In the genomic region with DNA sequence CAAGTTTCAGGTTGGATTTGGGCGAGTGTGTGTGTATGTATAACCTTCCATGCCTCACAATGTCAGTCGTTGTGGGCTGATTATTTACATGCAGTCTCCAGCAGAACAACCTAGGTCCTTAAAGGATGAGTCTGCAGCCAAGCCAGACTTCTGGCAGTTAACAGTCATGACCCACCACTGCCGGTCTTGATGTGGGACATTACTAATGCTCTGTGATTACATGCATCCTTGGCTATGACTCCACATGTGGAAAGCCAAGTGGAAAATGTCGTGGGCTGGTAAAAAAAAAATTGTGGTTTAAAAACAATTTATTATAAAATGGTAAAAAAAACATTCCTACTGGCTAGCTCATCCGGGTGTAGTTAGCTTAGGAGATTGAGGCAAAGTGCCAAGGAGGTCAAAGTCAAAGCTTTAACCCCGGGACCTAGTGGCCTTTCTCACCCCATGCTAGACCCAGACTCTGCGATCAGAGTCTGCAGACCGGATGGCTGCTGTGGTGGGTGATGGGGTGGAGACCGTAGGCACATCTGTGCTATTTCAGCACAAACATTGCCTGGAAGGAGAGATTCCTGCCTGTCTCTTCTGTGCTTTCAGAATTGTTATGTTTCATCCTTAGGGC, we compare ENCODE assay signal across 8 cellular contexts. TPM values are rescaled to one million over a fixed set of nuclear protein-coding genes. Genes with fewer than 3 reads are reported as not detected.
DNase-seq lines count a peak whose midpoint lies in the region; FAIRE-seq and TF ChIP-seq lines count a peak whose summit lies in the region.

No MANE protein-coding gene starts in this region.

- CTCF ChIA-PET in CD8-positive, alpha-beta memory T cell (lab: Charles Lee), result no interaction called here

- no peak for TF ChIP-seq CTCF in Peyer's patch (IDR thresholded peaks at IDR 0.05)
- no peak for TF ChIP-seq CTCF in osteocyte (IDR thresholded peaks at IDR 0.05)
- no peak for TF ChIP-seq CTCF in D721Med (IDR thresholded peaks at IDR 0.05; ENCODE audit: insufficient read depth, missing control alignments)
- no peak for TF ChIP-seq CTCF in glutamatergic neuron (IDR thresholded peaks at IDR 0.05; ENCODE audit: partially characterized antibody, unreplicated experiment)

- no peak overlapping the region for H3K4me3 Mint-ChIP-seq in CD8-positive, alpha-beta memory T cell
- peak overlapping the region; percentile 30 for H3K4me3 Mint-ChIP-seq in osteocyte (ENCODE audit: unreplicated experiment)
- no peak overlapping the region for H3K4me3 Mint-ChIP-seq in glutamatergic neuron (ENCODE audit: unreplicated experiment)

- H3K27me3 Mint-ChIP-seq in CD8-positive, alpha-beta memory T cell, result peaks cover 3% of the 10 kb centered on the region in 2 donors
- H3K27me3 Mint-ChIP-seq in osteocyte (ENCODE audit: unreplicated experiment) (no peaks in the 10 kb centered on the region), glutamatergic neuron (ENCODE audit: unreplicated experiment) (no peaks in the 10 kb centered on the region)

- H3K4me1 ChIP-seq in CD8-positive, alpha-beta memory T cell (ENCODE audit: insufficient read depth, low read length), result peaks cover 25% of the 10 kb centered on the region
- H3K4me1 ChIP-seq in Peyer's patch (peaks cover 0 to 50% (median 15%) of the 10 kb centered on the region in 4 donors), esophagus (ENCODE audit: control insufficient read depth in 2 of 2, insufficient read depth in 2 of 2, low read length in 1 of 2) (peaks cover 0 to 1% of the 10 kb centered on the region in 2 donors)

- H3K9me3 ChIP-seq in CD8-positive, alpha-beta memory T cell (ENCODE audit: low read length), result no peaks in the 10 kb centered on the region
- H3K9me3 ChIP-seq in Peyer's patch (no peaks in the 10 kb centered on the region), esophagus (ENCODE audit: control insufficient read depth in 2 of 2, insufficient read depth in 1 of 2, low read depth in 1 of 2, low read length in 1 of 2) (no peaks in the 10 kb centered on the region)

- H3K36me3 Mint-ChIP-seq in CD8-positive, alpha-beta memory T cell, result peaks cover 0 to 3% (median 3%) of the 10 kb centered on the region in 3 donors
- H3K36me3 Mint-ChIP-seq in osteocyte (ENCODE audit: unreplicated experiment) (peaks cover 5% of the 10 kb centered on the region), glutamatergic neuron (ENCODE audit: unreplicated experiment) (no peaks in the 10 kb centered on the region)

- POLR2A ChIA-PET in CD8-positive, alpha-beta memory T cell (lab: Charles Lee), result no interaction called here

- no peak for FAIRE-seq in D721Med (lab: Jason Lieb, UNC)

- WGBS in esophagus, 2 donors, result 32 to 35% methylated on average over 9 of the region's 9 CpGs

- H3K4me3 ChIP-seq in CD8-positive, alpha-beta memory T cell (ENCODE audit: low read length), result no peak overlapping the region
- H3K4me3 ChIP-seq in Peyer's patch (no peak overlapping the region), esophagus (ENCODE audit: low read depth in 1 of 2, low read length in 2 of 2) (no peak overlapping the region)

- H3K27ac Mint-ChIP-seq in CD8-positive, alpha-beta memory T cell, result peak overlapping the region; percentile 37 to 91 (median 73)
- peak overlapping the region; percentile 93 for H3K27ac Mint-ChIP-seq in osteocyte (ENCODE audit: unreplicated experiment)
- no peak overlapping the region for H3K27ac Mint-ChIP-seq in glutamatergic neuron (ENCODE audit: unreplicated experiment)

- no peaks in the 10 kb centered on the region for H3K36me3 ChIP-seq in CD8-positive, alpha-beta memory T cell (ENCODE audit: insufficient read depth, low read length)
- H3K36me3 ChIP-seq in Peyer's patch, result no peaks in the 10 kb centered on the region
- no peaks in the 10 kb centered on the region for H3K36me3 ChIP-seq in esophagus (ENCODE audit: control insufficient read depth in 2 of 2, insufficient read depth in 2 of 2, low read length in 1 of 2)

- H3K27ac ChIP-seq in CD8-positive, alpha-beta memory T cell (ENCODE audit: low read depth, low read length), result no peak overlapping the region
- H3K27ac ChIP-seq in Peyer's patch, result peak overlapping the region; percentile 8 to 83 (median 69)
- H3K27ac ChIP-seq in esophagus (ENCODE audit: low read depth in 2 of 2, low read length in 1 of 2), result peak overlapping the region; percentile 58 to 71

- TF ChIP-seq POLR2A in Peyer's patch (IDR thresholded peaks at IDR 0.05), result no peak

- no peaks in the 10 kb centered on the region for H3K27me3 ChIP-seq in CD8-positive, alpha-beta memory T cell (ENCODE audit: insufficient read depth, low read length, poor library complexity, severe bottlenecking)
- H3K27me3 ChIP-seq in Peyer's patch, result no peaks in the 10 kb centered on the region
- H3K27me3 ChIP-seq in esophagus (ENCODE audit: control insufficient read depth in 1 of 2, insufficient read depth in 2 of 2, low read length in 2 of 2), result no peaks in the 10 kb centered on the region

- DNase-seq in CD8-positive, alpha-beta memory T cell, result no peak
- DNase-seq in Peyer's patch (peak in 1 of 3 donors; percentile 74), osteocyte (ENCODE audit: extremely low spot score, unreplicated experiment) (no peak), NCI-H345 (lab: John Stamatoyannopoulos, UW) (no peak), D721Med (ENCODE audit: insufficient read length, low spot score) (no peak), glutamatergic neuron (no peak), HUDEP-2 (lab: John Stamatoyannopoulos, UW; ENCODE audit: unreplicated experiment in 76 of 76) (no peak)

- H3K4me1 Mint-ChIP-seq in CD8-positive, alpha-beta memory T cell, result peaks cover 33 to 48% (median 41%) of the 10 kb centered on the region in 3 donors
- H3K4me1 Mint-ChIP-seq in osteocyte (ENCODE audit: unreplicated experiment) (peaks cover 48% of the 10 kb centered on the region), glutamatergic neuron (ENCODE audit: low read depth, unreplicated experiment) (peaks cover 2% of the 10 kb centered on the region)

- no peaks in the 10 kb centered on the region for H3K9me3 Mint-ChIP-seq in CD8-positive, alpha-beta memory T cell
- no peaks in the 10 kb centered on the region for H3K9me3 Mint-ChIP-seq in osteocyte (ENCODE audit: unreplicated experiment)
- no peaks in the 10 kb centered on the region for H3K9me3 Mint-ChIP-seq in glutamatergic neuron (ENCODE audit: unreplicated experiment)

RNA-seq across cellular contexts. Expression of a gene that starts 6.8 kb away (rescaled TPM):
- not detected for total RNA-seq in CD8-positive, alpha-beta memory T cell
- not detected for polyA plus RNA-seq in CD8-positive, alpha-beta memory T cell
- total RNA-seq in Peyer's patch (100 to 1,000 TPM in 2 of 4 donors, 10 to 100 TPM in 2; 11.6 to 225 (median 84.9) TPM), osteocyte (2.4 and 2.8 TPM in 2 replicates), glutamatergic neuron (ENCODE audit: unreplicated experiment) (1.7 TPM)
- 1 to 10 TPM in 1 of 2 donors, under 1 TPM in 1; 0.96 to 3.0 TPM for polyA plus RNA-seq in esophagus

RNA-seq across cellular contexts. Expression of a gene that starts 53.0 kb away (rescaled TPM):
- total RNA-seq in CD8-positive, alpha-beta memory T cell, result 1 to 10 TPM; 4.7 to 5.3 TPM
- 10.7 TPM for polyA plus RNA-seq in CD8-positive, alpha-beta memory T cell
- total RNA-seq in Peyer's patch, result 10 to 100 TPM; 18.2 to 33.6 (median 26.0) TPM
- polyA plus RNA-seq in esophagus, result 10 to 100 TPM in 1 of 2 donors, 1 to 10 TPM in 1; 7.0 to 10.5 TPM
- 4.0 and 7.3 TPM in 2 replicates for total RNA-seq in osteocyte
- 1.2 TPM for total RNA-seq in glutamatergic neuron (ENCODE audit: unreplicated experiment)
